ENCODE assay signal across 8 cellular contexts in genomic region chr11:117232022-117232878, GRCh38. TPM values are rescaled to one million over a fixed set of nuclear protein-coding genes. Genes with fewer than 3 reads are reported as not detected.
DNase-seq lines count a peak whose midpoint lies in the region; ATAC-seq, FAIRE-seq and TF ChIP-seq lines count a peak whose summit lies in the region.

A gene with protein sequence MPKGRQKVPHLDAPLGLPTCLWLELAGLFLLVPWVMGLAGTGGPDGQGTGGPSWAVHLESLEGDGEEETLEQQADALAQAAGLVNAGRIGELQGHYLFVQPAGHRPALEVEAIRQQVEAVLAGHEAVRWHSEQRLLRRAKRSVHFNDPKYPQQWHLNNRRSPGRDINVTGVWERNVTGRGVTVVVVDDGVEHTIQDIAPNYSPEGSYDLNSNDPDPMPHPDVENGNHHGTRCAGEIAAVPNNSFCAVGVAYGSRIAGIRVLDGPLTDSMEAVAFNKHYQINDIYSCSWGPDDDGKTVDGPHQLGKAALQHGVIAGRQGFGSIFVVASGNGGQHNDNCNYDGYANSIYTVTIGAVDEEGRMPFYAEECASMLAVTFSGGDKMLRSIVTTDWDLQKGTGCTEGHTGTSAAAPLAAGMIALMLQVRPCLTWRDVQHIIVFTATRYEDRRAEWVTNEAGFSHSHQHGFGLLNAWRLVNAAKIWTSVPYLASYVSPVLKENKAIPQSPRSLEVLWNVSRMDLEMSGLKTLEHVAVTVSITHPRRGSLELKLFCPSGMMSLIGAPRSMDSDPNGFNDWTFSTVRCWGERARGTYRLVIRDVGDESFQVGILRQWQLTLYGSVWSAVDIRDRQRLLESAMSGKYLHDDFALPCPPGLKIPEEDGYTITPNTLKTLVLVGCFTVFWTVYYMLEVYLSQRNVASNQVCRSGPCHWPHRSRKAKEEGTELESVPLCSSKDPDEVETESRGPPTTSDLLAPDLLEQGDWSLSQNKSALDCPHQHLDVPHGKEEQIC (minus strand): TSS chr11:117232073. CDS start chr11:117229844, 2,229 bp downstream.
Gene RNF214 (plus strand): TSS chr11:117232671. CDS start chr11:117234273, 1,602 bp downstream.

- no peaks in the 10 kb centered on the region for H4K20me1 ChIP-seq in fibroblast of lung (ENCODE audit: control insufficient read depth, extremely low read depth, insufficient read depth, low read length)

- H3K4me3 ChIP-seq in HUES64 (ENCODE audit: low read length) (peak within 1 kb of the TSS; percentile 99), fibroblast of lung (replicated peaks in 1 of 4; ENCODE audit: control extremely low read depth in 1 of 4, insufficient read depth in 1 of 4, low read depth in 3 of 4, low read length in 4 of 4) (peak within 1 kb of the TSS; percentile 89 to 99 (median 94))

- H3K79me2 ChIP-seq in fibroblast of lung (ENCODE audit: control insufficient read depth, insufficient read depth, low read length) = peaks cover 35% of the 10 kb centered on the region

- peak; percentile 91 for DNase-seq in D721Med (ENCODE audit: insufficient read length, low spot score)
- DNase-seq in RCC 7860 (ENCODE audit: low spot score) = peak; percentile 37
- peak; percentile 42 to 72 for DNase-seq in activated T-helper 1 cell treated with anti-CD3 and anti-CD28 coated beads, Interleukin-2, amount 50 U/mL, for 16 hours (ENCODE audit: low read depth in 1 of 2, low spot score in 1 of 2)
- peak; percentile 64 for DNase-seq in fibroblast of lung (ENCODE audit: low read depth in 2 of 2)
- DNase-seq in naive thymus-derived CD8-positive, alpha-beta T cell = peak; percentile 54 to 87 (median 76)
- peak; percentile 60 to 90 (median 70) for DNase-seq in stimulated activated naive CD4-positive, alpha-beta T cell (lab: John Stamatoyannopoulos, UW)

- peak; percentile 53 for TF ChIP-seq CTCF in D721Med (IDR thresholded peaks at IDR 0.05; ENCODE audit: insufficient read depth, missing control alignments)
- TF ChIP-seq CTCF in fibroblast of lung (conservative IDR thresholded peaks at IDR 0.05 in 1 of 2, IDR thresholded peaks at IDR 0.05 in 1 of 2; ENCODE audit: low read depth in 1 of 2, low read length in 2 of 2) = peak; percentile 42 to 70

- H3K4me3 Mint-ChIP-seq in naive thymus-derived CD8-positive, alpha-beta T cell = peak within 1 kb of the TSS; percentile 95 to 100 (median 98)

- H3K9me3 Mint-ChIP-seq in naive thymus-derived CD8-positive, alpha-beta T cell = no peaks in the 10 kb centered on the region

- H3K36me3 ChIP-seq in HUES64 (ENCODE audit: insufficient read depth, low read length) (peaks cover 38% of the 10 kb centered on the region), fibroblast of lung (ENCODE audit: control insufficient read depth, insufficient read depth, low read length) (peaks cover 14% of the 10 kb centered on the region)

- H3K4me1 Mint-ChIP-seq in naive thymus-derived CD8-positive, alpha-beta T cell = peaks cover 30 to 63% (median 49%) of the 10 kb centered on the region in 4 donors

- H2AFZ ChIP-seq in fibroblast of lung (ENCODE audit: low read length) = peak within 1 kb of the TSS; percentile 88

- peak within 1 kb of the TSS; percentile 93 to 100 (median 99) for H3K27ac Mint-ChIP-seq in naive thymus-derived CD8-positive, alpha-beta T cell

- FAIRE-seq in D721Med (lab: Jason Lieb, UNC) (no peak), RCC 7860 (lab: Jason Lieb, UNC) (no peak)

- peak within 1 kb of the TSS; percentile 97 for H3K4me2 ChIP-seq in fibroblast of lung (ENCODE audit: extremely low read depth, insufficient read depth, low read length)

- H3K27ac ChIP-seq in HUES64 (ENCODE audit: low read depth, low read length) = peak within 1 kb of the TSS; percentile 73; the same call in 1 of the 2 replicates
- peak within 1 kb of the TSS; percentile 92 for H3K27ac ChIP-seq in fibroblast of lung (ENCODE audit: insufficient read depth, low read length)

- peaks cover 0 to 38% (median 11%) of the 10 kb centered on the region in 3 donors for H3K36me3 Mint-ChIP-seq in naive thymus-derived CD8-positive, alpha-beta T cell

- WGBS in HUES64 = under 1% methylated on average over 74 of the region's 104 CpGs

- peak within 1 kb of the TSS; percentile 86 for H3K9ac ChIP-seq in HUES64 (ENCODE audit: low read depth, low read length)
- peak within 1 kb of the TSS; percentile 86 for H3K9ac ChIP-seq in fibroblast of lung (ENCODE audit: insufficient read depth, low read length)

- H3K4me1 ChIP-seq in HUES64 (ENCODE audit: insufficient read depth, low read length) (peaks cover 16% of the 10 kb centered on the region), fibroblast of lung (ENCODE audit: control insufficient read depth, extremely low read depth, insufficient read depth, low read length) (peaks cover 2% of the 10 kb centered on the region)

- POLR2A ChIA-PET in naive thymus-derived CD8-positive, alpha-beta T cell (lab: Charles Lee) = interaction anchor here (0.6 to 7.5 kb wide), 8 partner anchors 11 to 463 kb away, joined by 3 to 70 read pairs (median 6); partner anchors contain the start of genes BUD13, CEP164, PAFAH1B2 and SIDT2

- H3K27me3 Mint-ChIP-seq in naive thymus-derived CD8-positive, alpha-beta T cell = no peaks in the 10 kb centered on the region

- H3K9me3 ChIP-seq in HUES64 (ENCODE audit: insufficient read depth, low read depth, low read length) = no peaks in the 10 kb centered on the region
- H3K9me3 ChIP-seq in fibroblast of lung (ENCODE audit: control insufficient read depth, insufficient read depth, low read depth, low read length) = no peaks in the 10 kb centered on the region

- ATAC-seq in GM21381 (IDR thresholded peaks at IDR 0.05; ENCODE audit: unreplicated experiment) = peak; percentile 76
- peak; percentile 81 to 82 for ATAC-seq in naive thymus-derived CD8-positive, alpha-beta T cell

- H3K27me3 ChIP-seq in HUES64 (ENCODE audit: insufficient read depth, low read length) = no peaks in the 10 kb centered on the region
- no peaks in the 10 kb centered on the region for H3K27me3 ChIP-seq in fibroblast of lung (ENCODE audit: control insufficient read depth, insufficient read depth, low read length)

RNA-seq across cellular contexts. Expression of the first gene that starts in this region (rescaled TPM):
- polyA plus RNA-seq in HUES64 (2013, experiment 1 of 2) = 18.9 TPM
- polyA plus RNA-seq in HUES64 (2013, experiment 2 of 2) = 18.6 TPM
- 26.5 and 38.3 TPM in 2 replicates for total RNA-seq in fibroblast of lung
- 26.8 and 28.2 TPM in 2 replicates for polyA plus RNA-seq in fibroblast of lung
- polyA plus RNA-seq in fibroblast of lung (2012) = 33.6 and 41.3 TPM in 2 replicates
- polyA minus RNA-seq in fibroblast of lung (ENCODE audit: low replicate concordance) = 70.5 and 77.2 TPM in 2 replicates
- total RNA-seq in naive thymus-derived CD8-positive, alpha-beta T cell = 100 to 1,000 TPM; 277 to 296 TPM
- polyA plus RNA-seq in naive thymus-derived CD8-positive, alpha-beta T cell = 10 to 100 TPM; 32.6 to 60.6 (median 47.8) TPM

RNA-seq across cellular contexts. Expression of gene RNF214, which starts in this region (rescaled TPM):
- 27.3 TPM for polyA plus RNA-seq in HUES64 (2013, experiment 1 of 2)
- 22.9 TPM for polyA plus RNA-seq in HUES64 (2013, experiment 2 of 2)
- total RNA-seq in fibroblast of lung = 11.3 and 13.4 TPM in 2 replicates
- polyA plus RNA-seq in fibroblast of lung = 12.1 and 12.9 TPM in 2 replicates
- 10.2 and 10.3 TPM in 2 replicates for polyA plus RNA-seq in fibroblast of lung (2012)
- 56.7 and 83.1 TPM in 2 replicates for polyA minus RNA-seq in fibroblast of lung (ENCODE audit: low replicate concordance)
- 10 to 100 TPM; 28.8 to 30.3 TPM for total RNA-seq in naive thymus-derived CD8-positive, alpha-beta T cell
- polyA plus RNA-seq in naive thymus-derived CD8-positive, alpha-beta T cell = 10 to 100 TPM in 1 of 3 donors, 1 to 10 TPM in 2; 7.5 to 11.6 (median 9.3) TPM

Comparison
In these comparisons a context has a peak if more than half of its experiments do, and no peak if none do; other contexts are left out.
1. Peak in every context shown above with its lines: DNase-seq, ATAC-seq, H3K4me3 ChIP-seq and H3K27ac ChIP-seq.
2. DNase-seq: peak in every context shown above with its lines; median percentile 91 in D721Med; 76 in naive thymus-derived CD8-positive, alpha-beta T cell; 70 in stimulated activated naive CD4-positive, alpha-beta T cell; 64 in fibroblast of lung; 57 in activated T-helper 1 cell treated with anti-CD3 and anti-CD28 coated beads, Interleukin-2, amount 50 U/mL, for 16 hours; 37 in RCC 7860.